In genomic region chr19:10625003-10625761, GRCh38 we compare ENCODE assay signal across 8 cellular contexts. TPM values are rescaled to one million over a fixed set of nuclear protein-coding genes. Genes with fewer than 3 reads are reported as not detected.
DNase-seq lines count a peak whose midpoint lies in the region; ATAC-seq and TF ChIP-seq lines count a peak whose summit lies in the region.

Gene SLC44A2 (plus strand): TSS chr19:10625553. CDS start chr19:10625634, 81 bp downstream.

- no peaks in the 10 kb centered on the region for H3K27me3 ChIP-seq in CD8-positive, alpha-beta memory T cell (ENCODE audit: insufficient read depth, low read length, poor library complexity, severe bottlenecking)

- POLR2A ChIA-PET in CD8-positive, alpha-beta memory T cell (lab: Charles Lee): interaction anchor here (0.6 kb wide), 2 partner anchors 22 to 46 kb away, joined by 4 read pairs; no protein-coding TSS in a partner anchor

- no peak within 1 kb of the TSS for H3K27ac ChIP-seq in CD8-positive, alpha-beta memory T cell (ENCODE audit: low read depth, low read length)

- H3K36me3 Mint-ChIP-seq in CD8-positive, alpha-beta memory T cell: peaks cover 0 to 48% (median 10%) of the 10 kb centered on the region in 3 donors
- peaks cover 11% of the 10 kb centered on the region for H3K36me3 Mint-ChIP-seq in osteocyte (ENCODE audit: unreplicated experiment)

- intact Hi-C loops in left cardiac atrium (cut with DNase I): no loop called here

- no peak for TF ChIP-seq CTCF in LNCaP clone FGC (IDR thresholded peaks at IDR 0.05; ENCODE audit: control insufficient read depth, extremely low read depth, insufficient read depth)
- no peak for TF ChIP-seq CTCF in osteocyte (IDR thresholded peaks at IDR 0.05)

- no peaks in the 10 kb centered on the region for H3K27me3 Mint-ChIP-seq in CD8-positive, alpha-beta memory T cell
- no peaks in the 10 kb centered on the region for H3K27me3 Mint-ChIP-seq in osteocyte (ENCODE audit: unreplicated experiment)

- peak within 1 kb of the TSS; percentile 68 to 92 (median 84) for H3K27ac Mint-ChIP-seq in CD8-positive, alpha-beta memory T cell
- peak within 1 kb of the TSS; percentile 87 for H3K27ac Mint-ChIP-seq in osteocyte (ENCODE audit: unreplicated experiment)

- peaks cover 30% of the 10 kb centered on the region for H3K4me1 ChIP-seq in CD8-positive, alpha-beta memory T cell (ENCODE audit: insufficient read depth, low read length)

- H3K4me3 ChIP-seq in CD8-positive, alpha-beta memory T cell (ENCODE audit: low read length): no peak within 1 kb of the TSS
- H3K4me3 ChIP-seq in LNCaP clone FGC (ENCODE audit: low read depth, low read length): peak within 1 kb of the TSS; percentile 91

- no peaks in the 10 kb centered on the region for H3K9me3 Mint-ChIP-seq in CD8-positive, alpha-beta memory T cell
- H3K9me3 Mint-ChIP-seq in osteocyte (ENCODE audit: unreplicated experiment): no peaks in the 10 kb centered on the region

- CTCF ChIA-PET in CD8-positive, alpha-beta memory T cell (lab: Charles Lee): no interaction called here

- DNase-seq in CD8-positive, alpha-beta memory T cell: no peak
- peak; percentile 28 for DNase-seq in LNCaP clone FGC (ENCODE audit: low read depth)
- DNase-seq in anterior cingulate cortex (lab: John Stamatoyannopoulos, UW): peak in 53 of 58 donors; percentile 11 to 89 (median 74)
- peak; percentile 84 for DNase-seq in left cardiac atrium
- peak; percentile 94 for DNase-seq in osteocyte (ENCODE audit: extremely low spot score, unreplicated experiment)
- DNase-seq in SIG-M5 (lab: John Stamatoyannopoulos, UW): no peak
- no peak for DNase-seq in NOMO-1 treated with DMSO at 0.1 percent for 48 hours (lab: John Stamatoyannopoulos, UW; ENCODE audit: unreplicated experiment)
- no peak for DNase-seq in germinal center (ENCODE audit: low spot score)

- H3K4me1 Mint-ChIP-seq in CD8-positive, alpha-beta memory T cell: peaks cover 33 to 47% (median 43%) of the 10 kb centered on the region in 3 donors
- peaks cover 28% of the 10 kb centered on the region for H3K4me1 Mint-ChIP-seq in osteocyte (ENCODE audit: unreplicated experiment)

- ATAC-seq in left cardiac atrium: peak; percentile 97 to 99

- no peaks in the 10 kb centered on the region for H3K9me3 ChIP-seq in CD8-positive, alpha-beta memory T cell (ENCODE audit: low read length)

- peak within 1 kb of the TSS in 6 of 7 donors; percentile 13 to 82 (median 41) for H3K4me3 Mint-ChIP-seq in CD8-positive, alpha-beta memory T cell
- H3K4me3 Mint-ChIP-seq in osteocyte (ENCODE audit: unreplicated experiment): peak within 1 kb of the TSS; percentile 70

- H3K36me3 ChIP-seq in CD8-positive, alpha-beta memory T cell (ENCODE audit: insufficient read depth, low read length): peaks cover 18% of the 10 kb centered on the region

RNA-seq across cellular contexts. Expression of gene SLC44A2, which starts in this region (rescaled TPM):
- 10 to 100 TPM; 70.5 to 88.2 TPM for total RNA-seq in CD8-positive, alpha-beta memory T cell
- 285 TPM for polyA plus RNA-seq in CD8-positive, alpha-beta memory T cell
- 10 to 100 TPM; 83.9 to 97.3 TPM for total RNA-seq in left cardiac atrium
- total RNA-seq in osteocyte: 225 and 233 TPM in 2 replicates

Comparison
In these comparisons a context has a peak if more than half of its experiments do, and no peak if none do; other contexts are left out.
1. DNase-seq: peak in LNCaP clone FGC (single experiment), anterior cingulate cortex (53 of 58), left cardiac atrium (single experiment) and osteocyte (single experiment); none in CD8-positive, alpha-beta memory T cell (0 of 5), SIG-M5 (single experiment), NOMO-1 treated with DMSO at 0.1 percent for 48 hours (single experiment) and germinal center (single experiment).